In the genomic region with DNA sequence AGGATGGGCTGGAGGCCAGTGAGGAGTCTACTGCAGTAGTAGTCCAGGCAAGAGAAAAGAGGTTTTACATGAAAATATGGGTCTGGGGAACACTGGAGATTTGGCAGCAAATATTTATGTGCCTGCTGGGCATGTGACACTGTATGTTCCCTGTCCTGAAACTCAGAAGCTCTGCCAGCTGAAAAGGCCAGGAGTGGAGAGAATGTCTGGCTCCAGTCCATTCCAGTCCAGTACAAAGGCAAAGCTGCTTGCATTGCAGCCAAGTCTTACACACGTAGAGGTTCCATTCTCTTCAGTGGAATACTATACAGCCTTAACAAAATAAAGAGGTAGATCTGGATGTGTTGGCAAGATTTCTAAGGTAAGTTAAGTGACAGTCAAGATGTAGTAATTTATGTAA, we compare ENCODE assay signal across 17 cellular contexts. TPM values are rescaled to one million over a fixed set of nuclear protein-coding genes. Genes with fewer than 3 reads are reported as not detected.
DNase-seq lines count a peak whose midpoint lies in the region; ATAC-seq and TF ChIP-seq lines count a peak whose summit lies in the region.
"Had no signal": no experiment of that assay in that cellular context is flagged by ENCODE, and none has a peak within 500 bp of the region (broad histone marks: within the 10 kb centered on the region; RNA-seq: fewer than 3 reads in every experiment).

No MANE protein-coding gene starts in this region.

- H3K4me3 Mint-ChIP-seq in MCF 10A (ENCODE audit: unreplicated experiment), result no peak overlapping the region
- H3K4me3 Mint-ChIP-seq: HFFc6 had no signal

- H3K9me3 Mint-ChIP-seq in MCF 10A (ENCODE audit: unreplicated experiment), result no peaks in the 10 kb centered on the region
- H3K9me3 Mint-ChIP-seq: HFFc6 had no signal

- TF ChIP-seq CTCF in MCF 10A (IDR thresholded peaks at IDR 0.05; ENCODE audit: unreplicated experiment) (no peak), breast epithelium (IDR thresholded peaks at IDR 0.05) (no peak), left lung (IDR thresholded peaks at IDR 0.05) (no peak), spleen (IDR thresholded peaks at IDR 0.05 in 8 of 11, conservative IDR thresholded peaks at IDR 0.05 in 3 of 11) (no peak), esophagus muscularis mucosa (IDR thresholded peaks at IDR 0.05) (no peak), foreskin keratinocyte (conservative IDR thresholded peaks at IDR 0.05) (no peak)

- peaks cover 1% of the 10 kb centered on the region for H3K4me1 Mint-ChIP-seq in MCF 10A (ENCODE audit: insufficient read depth, unreplicated experiment)

- WGBS in spleen, 5 donors, result 48 to 90% (median 79%) methylated on average over 1 of the region's 1 CpG
- WGBS in esophagus muscularis mucosa, result 42% methylated on average over 1 of the region's 1 CpG

- H3K9me3 ChIP-seq in breast epithelium, result no peaks in the 10 kb centered on the region
- no peaks in the 10 kb centered on the region for H3K9me3 ChIP-seq in left lung
- H3K9me3 ChIP-seq in spleen, result no peaks in the 10 kb centered on the region
- no peaks in the 10 kb centered on the region for H3K9me3 ChIP-seq in esophagus muscularis mucosa
- H3K9me3 ChIP-seq: BLaER1 treated with 17β-estradiol and CSF1 and Interleukin-3, amounts not matched to agents 10 nM and 100 nM had no signal

- no peaks in the 10 kb centered on the region for H3K36me3 ChIP-seq in breast epithelium
- H3K36me3 ChIP-seq in left lung, result peaks cover 0 to 53% of the 10 kb centered on the region in 2 donors
- H3K36me3 ChIP-seq in spleen, result peaks cover 0 to 76% (median 45%) of the 10 kb centered on the region in 6 donors
- H3K36me3 ChIP-seq in esophagus muscularis mucosa, result peaks cover 8 to 57% (median 26%) of the 10 kb centered on the region in 4 donors

- ATAC-seq in Right ventricle myocardium superior (ENCODE audit: poor library complexity) (peak; percentile 95), left lung (peak; percentile 9), foreskin keratinocyte (no peak)

- TF ChIP-seq POLR2A in breast epithelium (IDR thresholded peaks at IDR 0.05) (no peak), spleen (IDR thresholded peaks at IDR 0.05) (no peak), esophagus muscularis mucosa (IDR thresholded peaks at IDR 0.05; ENCODE audit: low read depth) (no peak)

- intact Hi-C loops in MCF 10A (cut with micrococcal nuclease) (no loop called here), breast epithelium (cut with DNase I; ENCODE audit: low total_unique reads) (loop anchor here (5.0 kb wide), 1 partner anchor 1652 kb away; a partner anchor contains a TSS), Right ventricle myocardium superior (cut with DNase I) (no loop called here), left lung (cut with DNase I) (no loop called here), spleen (cut with DNase I; ENCODE audit: low total_unique reads) (no loop called here), esophagus muscularis mucosa (cut with DNase I) (no loop called here)

- H3K4me1 ChIP-seq in breast epithelium, result no peaks in the 10 kb centered on the region
- no peaks in the 10 kb centered on the region for H3K4me1 ChIP-seq in left lung
- H3K4me1 ChIP-seq in spleen, result peaks cover 0 to 10% (median 0%) of the 10 kb centered on the region in 6 donors
- peaks cover 0 to 7% (median 5%) of the 10 kb centered on the region in 4 donors for H3K4me1 ChIP-seq in esophagus muscularis mucosa
- H3K4me1 ChIP-seq in foreskin keratinocyte, result no peaks in the 10 kb centered on the region

- no peaks in the 10 kb centered on the region for H3K27me3 ChIP-seq in breast epithelium
- H3K27me3 ChIP-seq in left lung, result no peaks in the 10 kb centered on the region
- no peaks in the 10 kb centered on the region for H3K27me3 ChIP-seq in spleen (replicated peaks in 1 of 7)
- no peaks in the 10 kb centered on the region for H3K27me3 ChIP-seq in esophagus muscularis mucosa
- H3K27me3 ChIP-seq in foreskin keratinocyte, result no peaks in the 10 kb centered on the region
- H3K27me3 ChIP-seq: BLaER1 treated with 17β-estradiol and CSF1 and Interleukin-3, amounts not matched to agents 10 nM and 100 nM had no signal

- CTCF ChIA-PET in MCF 10A (lab: Yijun Ruan, JAX), result no interaction called here

- no peaks in the 10 kb centered on the region for H3K27me3 Mint-ChIP-seq in MCF 10A (ENCODE audit: insufficient read depth, unreplicated experiment)

- DNase-seq in MCF 10A (ENCODE audit: unreplicated experiment) (no peak), breast epithelium (ENCODE audit: low spot score in 2 of 2) (no peak), Right ventricle myocardium superior (no peak), left lung (no peak), spleen (no peak), esophagus muscularis mucosa (ENCODE audit: extremely low spot score) (no peak), NCI-H187 (lab: John Stamatoyannopoulos, UW) (no peak), foreskin keratinocyte (no peak)
- DNase-seq: GDM1, HFFc6, KBM-7, NCI-H1436, NCI-H2081, NCI-H510A, NCI-H774, PC-9 had no signal

- BruUV-seq in MCF 10A (replicated peaks; lab: Mats Ljungman, UMichigan), result no TSS peak

- TF ChIP-seq EP300 in esophagus muscularis mucosa (IDR thresholded peaks at IDR 0.05), result no peak

- H3K4me3 ChIP-seq in breast epithelium, result no peak overlapping the region
- no peak overlapping the region for H3K4me3 ChIP-seq in left lung
- H3K4me3 ChIP-seq in spleen, result no peak overlapping the region
- no peak overlapping the region for H3K4me3 ChIP-seq in esophagus muscularis mucosa
- H3K4me3 ChIP-seq: BLaER1 treated with 17β-estradiol and CSF1 and Interleukin-3, amounts not matched to agents 10 nM and 100 nM; PC-9 had no signal

- H3K27ac ChIP-seq in breast epithelium, result no peak overlapping the region
- H3K27ac ChIP-seq in left lung, result no peak overlapping the region
- H3K27ac ChIP-seq in spleen, result peak overlapping the region in 5 of 8 donors; percentile 19 to 48 (median 38)
- peak overlapping the region in 1 of 4 donors; percentile 10 for H3K27ac ChIP-seq in esophagus muscularis mucosa (replicated peaks in 1 of 4)
- H3K27ac ChIP-seq in foreskin keratinocyte, result no peak overlapping the region
- H3K27ac ChIP-seq: BLaER1 treated with 17β-estradiol and CSF1 and Interleukin-3, amounts not matched to agents 10 nM and 100 nM; PC-9 had no signal

- POLR2A ChIA-PET in MCF 10A (lab: Yijun Ruan, JAX), result no interaction called here

- peaks cover 31% of the 10 kb centered on the region for H3K36me3 Mint-ChIP-seq in MCF 10A (ENCODE audit: insufficient read depth, unreplicated experiment)

- peak overlapping the region; percentile 81 for H3K27ac Mint-ChIP-seq in MCF 10A (ENCODE audit: low read depth, unreplicated experiment)
- H3K27ac Mint-ChIP-seq: HFFc6 had no signal

RNA-seq across cellular contexts. Expression of a gene that starts 7.5 kb away (rescaled TPM):
- 1,134 and 1,200 TPM in 2 replicates for total RNA-seq in MCF 10A (2022)
- total RNA-seq in breast epithelium, result 100 to 1,000 TPM; 332 to 694 (median 485) TPM
- 800 TPM for total RNA-seq in Right ventricle myocardium superior
- 100 to 1,000 TPM; 552 to 685 TPM for total RNA-seq in left lung
- 100 to 1,000 TPM; 361 to 451 (median 396) TPM for total RNA-seq in spleen
- 100 to 1,000 TPM; 479 to 684 (median 620) TPM for polyA plus RNA-seq in spleen
- total RNA-seq in esophagus muscularis mucosa, result 100 to 1,000 TPM; 778 to 889 (median 812) TPM
- 1,023 and 1,172 TPM in 2 replicates for total RNA-seq in foreskin keratinocyte
- polyA plus RNA-seq in foreskin keratinocyte, result 1,140 and 1,310 TPM in 2 replicates

RNA-seq across cellular contexts. Expression of a gene that starts 16.5 kb away (rescaled TPM):
- total RNA-seq in MCF 10A (2022), result 52.4 and 55.9 TPM in 2 replicates
- 10 to 100 TPM; 21.6 to 37.9 (median 24.6) TPM for total RNA-seq in breast epithelium
- 17.6 TPM for total RNA-seq in Right ventricle myocardium superior
- total RNA-seq in left lung, result 10 to 100 TPM; 26.6 to 30.5 TPM
- total RNA-seq in spleen, result 10 to 100 TPM; 34.2 to 60.1 (median 39.8) TPM
- polyA plus RNA-seq in spleen, result 10 to 100 TPM; 59.6 to 72.3 (median 63.0) TPM
- 10 to 100 TPM; 12.5 to 17.2 (median 15.0) TPM for total RNA-seq in esophagus muscularis mucosa
- total RNA-seq in foreskin keratinocyte, result 77.7 and 92.9 TPM in 2 replicates
- 108 and 126 TPM in 2 replicates for polyA plus RNA-seq in foreskin keratinocyte

Comparison
In these comparisons a context has a peak if more than half of its experiments do, and no peak if none do; other contexts are left out.
1. H3K27ac ChIP-seq: peak in spleen (5 of 8); none in breast epithelium (0 of 2), left lung (0 of 2) and foreskin keratinocyte (single experiment).